1 cellular context compared by ENCODE assay signal in the genomic region with DNA sequence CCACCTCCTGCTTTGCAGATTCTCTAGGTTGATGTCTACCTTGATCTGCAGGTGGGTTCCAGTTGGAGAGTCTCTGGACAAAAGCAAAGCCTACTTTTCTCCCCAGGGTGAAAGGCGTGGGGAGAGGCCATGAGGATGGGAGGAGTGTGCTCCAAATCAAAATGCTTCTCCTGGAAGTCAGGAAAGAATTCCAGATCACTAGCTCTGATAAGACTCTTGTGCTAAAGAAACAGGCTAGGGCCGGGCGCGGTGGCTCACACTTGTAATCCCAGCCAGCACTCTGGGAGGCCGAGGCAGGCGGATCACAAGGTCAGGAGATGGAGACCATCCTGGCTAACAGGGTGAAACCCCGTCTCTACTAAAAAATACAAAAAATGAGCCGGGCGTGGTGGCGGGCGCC. TPM values are rescaled to one million over a fixed set of nuclear protein-coding genes. Genes with fewer than 3 reads are reported as not detected.
"Had no signal": no experiment of that assay in that cellular context is flagged by ENCODE, and none has a peak within 500 bp of the region (broad histone marks: within the 10 kb centered on the region; RNA-seq: fewer than 3 reads in every experiment).

No MANE protein-coding gene starts in this region.

RNA-seq across cellular contexts. Expression of a gene that starts 21.9 kb away (rescaled TPM):
- total RNA-seq: epithelial cell of proximal tubule had no signal
